In the genomic region with DNA sequence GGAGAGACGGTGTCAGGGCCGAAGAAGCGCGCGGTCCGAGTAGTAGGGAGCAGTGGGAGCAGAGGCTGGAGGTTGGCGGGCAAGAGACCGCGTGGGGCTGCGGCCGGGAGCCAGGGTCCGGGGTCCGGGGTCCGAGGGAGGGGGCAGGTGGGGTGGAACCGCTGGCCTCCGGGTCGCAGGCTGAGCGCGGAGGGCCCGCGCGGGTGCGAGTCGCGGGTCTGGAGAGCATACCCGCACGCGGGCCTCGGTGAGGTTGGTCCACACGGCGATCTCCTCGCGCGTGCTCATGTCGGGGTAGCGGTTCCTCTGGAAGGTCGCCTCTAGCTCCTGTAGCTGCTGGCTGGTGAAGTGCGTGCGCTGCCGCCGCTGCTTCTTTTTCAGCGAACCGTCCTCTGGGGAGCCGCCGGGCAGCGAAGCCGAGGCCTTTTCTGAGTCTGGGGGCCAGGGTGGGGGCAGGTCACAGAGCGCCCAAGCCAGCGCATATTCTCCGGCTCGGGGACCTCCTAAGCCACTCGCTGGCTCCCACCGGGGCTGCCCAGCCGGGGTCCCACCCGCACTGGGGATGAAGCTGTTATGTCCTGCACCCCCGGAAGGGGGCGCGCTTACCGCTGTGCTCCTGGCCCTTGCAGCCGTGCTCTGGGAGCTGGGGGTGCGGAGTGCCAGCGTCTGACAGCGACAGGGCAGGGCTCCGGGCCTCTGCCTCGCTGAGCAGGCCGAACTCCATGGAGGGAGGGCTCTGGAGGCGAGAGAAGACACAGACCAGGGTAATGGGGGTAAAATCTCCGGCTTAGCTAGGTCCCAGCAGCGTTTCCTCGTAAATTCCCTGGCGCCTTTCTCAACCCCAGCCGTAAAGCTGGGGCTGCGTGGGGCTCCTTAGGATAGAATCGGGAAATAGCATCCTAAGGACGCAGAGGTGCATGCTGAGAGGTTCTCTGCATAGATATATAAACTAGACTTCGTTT, we compare ENCODE assay signal across 9 cellular contexts.
DNase-seq lines count a peak whose midpoint lies in the region; TF ChIP-seq lines count a peak whose summit lies in the region.
"Had no signal": no experiment of that assay in that cellular context is flagged by ENCODE, and none has a peak within 500 bp of the region (broad histone marks: within the 10 kb centered on the region; RNA-seq: fewer than 3 reads in every experiment).

No MANE protein-coding gene starts in this region.

- H3K36me3 ChIP-seq in parathyroid adenoma (ENCODE audit: control insufficient read depth, insufficient read depth, low read length) = no peaks in the 10 kb centered on the region
- H3K36me3 ChIP-seq: BLaER1 had no signal

- no peak overlapping the region for H3K27ac ChIP-seq in parathyroid adenoma
- H3K27ac ChIP-seq: BLaER1 had no signal

- peak; percentile 62 for TF ChIP-seq CTCF in fibroblast of mammary gland (conservative IDR thresholded peaks at IDR 0.05; ENCODE audit: control insufficient read depth, insufficient read depth, low read depth, low read length)
- TF ChIP-seq CTCF in parathyroid adenoma (IDR thresholded peaks at IDR 0.05) = peak; percentile 60

- peaks cover 69% of the 10 kb centered on the region for H3K27me3 Mint-ChIP-seq in activated T-cell treated with anti-CD3 and anti-CD28 coated beads, Interleukin-2, amount 50 U/mL, for 24 hours

- H3K4me3 ChIP-seq in fibroblast of mammary gland (ENCODE audit: control insufficient read depth, low read depth, low read length) (peak overlapping the region; percentile 41), parathyroid adenoma (ENCODE audit: low read depth, low read length) (peak overlapping the region; percentile 31)
- H3K4me3 ChIP-seq: BLaER1 had no signal

- H3K79me2 ChIP-seq in parathyroid adenoma = no peaks in the 10 kb centered on the region

- no peak overlapping the region for H3K9ac ChIP-seq in parathyroid adenoma
- H3K9ac ChIP-seq: BLaER1 had no signal

- peak overlapping the region; percentile 74 for H3K4me3 Mint-ChIP-seq in activated T-cell treated with anti-CD3 and anti-CD28 coated beads, Interleukin-2, amount 50 U/mL, for 24 hours

- no peaks in the 10 kb centered on the region for H3K36me3 Mint-ChIP-seq in activated T-cell treated with anti-CD3 and anti-CD28 coated beads, Interleukin-2, amount 50 U/mL, for 24 hours (ENCODE audit: low read depth)

- peak; percentile 20 for DNase-seq in NCI-H1105 treated with DMSO at 0.1 percent for 48 hours (lab: John Stamatoyannopoulos, UW)
- DNase-seq in NCI-H1105 (lab: John Stamatoyannopoulos, UW) = no peak
- DNase-seq in NCI-H748 treated with DMSO at 0.1 percent for 48 hours (lab: John Stamatoyannopoulos, UW) = peak; percentile 11
- peak; percentile 84 for DNase-seq in activated T-cell treated with anti-CD3 and anti-CD28 coated beads, Interleukin-2, amount 50 U/mL, for 24 hours
- DNase-seq in fibroblast of mammary gland (ENCODE audit: low read depth) = no peak
- no peak for DNase-seq in DMS114 treated with DMSO at 0.1 percent for 48 hours (lab: John Stamatoyannopoulos, UW; ENCODE audit: unreplicated experiment)
- DNase-seq in NK-92 (lab: John Stamatoyannopoulos, UW; ENCODE audit: unreplicated experiment) = no peak

- peaks cover 19% of the 10 kb centered on the region for H3K4me1 Mint-ChIP-seq in activated T-cell treated with anti-CD3 and anti-CD28 coated beads, Interleukin-2, amount 50 U/mL, for 24 hours (ENCODE audit: low read depth)

- no peaks in the 10 kb centered on the region for H3K9me3 ChIP-seq in parathyroid adenoma (ENCODE audit: control insufficient read depth, low read length)
- H3K9me3 ChIP-seq: BLaER1 had no signal

- H3K4me2 ChIP-seq in parathyroid adenoma (ENCODE audit: low read length) = peak overlapping the region; percentile 69
- H3K4me2 ChIP-seq: BLaER1 had no signal

- H2AFZ ChIP-seq in parathyroid adenoma = peak overlapping the region; percentile 82

- H3K27me3 ChIP-seq in parathyroid adenoma (ENCODE audit: control insufficient read depth, insufficient read depth, low read length) = no peaks in the 10 kb centered on the region

- no peaks in the 10 kb centered on the region for H3K9me3 Mint-ChIP-seq in activated T-cell treated with anti-CD3 and anti-CD28 coated beads, Interleukin-2, amount 50 U/mL, for 24 hours

- no peak overlapping the region for H3K27ac Mint-ChIP-seq in activated T-cell treated with anti-CD3 and anti-CD28 coated beads, Interleukin-2, amount 50 U/mL, for 24 hours

- peaks cover 2% of the 10 kb centered on the region for H3K4me1 ChIP-seq in parathyroid adenoma

Comparison
In these comparisons a context has a peak if more than half of its experiments do, and no peak if none do; other contexts are left out.
1. DNase-seq: peak in NCI-H1105 treated with DMSO at 0.1 percent for 48 hours (single experiment), NCI-H748 treated with DMSO at 0.1 percent for 48 hours (single experiment) and activated T-cell treated with anti-CD3 and anti-CD28 coated beads, Interleukin-2, amount 50 U/mL, for 24 hours (single experiment); none in NCI-H1105 (single experiment), fibroblast of mammary gland (single experiment), DMS114 treated with DMSO at 0.1 percent for 48 hours (single experiment) and NK-92 (single experiment).